Comparison of ENCODE assay signal across 16 cellular contexts in genomic region chrX:69080912-69081465, GRCh38.
DNase-seq lines count a peak whose midpoint lies in the region; ATAC-seq and TF ChIP-seq lines count a peak whose summit lies in the region.
"Had no signal": no experiment of that assay in that cellular context is flagged by ENCODE, and none has a peak within 500 bp of the region (broad histone marks: within the 10 kb centered on the region; RNA-seq: fewer than 3 reads in every experiment).

No MANE protein-coding gene starts in this region.

- POLR2A ChIA-PET in WTC11 (lab: Charles Lee) = no interaction called here

- no peak for ATAC-seq in natural killer cell treated with Interleukin-12 subunit alpha and Interleukin-12 subunit beta and Interleukin-15 and Interleukin-18, amount 100 ng/mL, for 72 hours
- ATAC-seq in natural killer cell = no peak
- ATAC-seq in WTC11 = peak; percentile 30; the same call in 1 of the 2 replicates
- ATAC-seq in HG02970 (IDR thresholded peaks at IDR 0.05; ENCODE audit: low FRiP score, unreplicated experiment) = no peak
- ATAC-seq: A549, SK-N-SH treated with all-trans-retinoic acid at 6 μM for 48 hours had no signal

- H3K27ac Mint-ChIP-seq in natural killer cell treated with Interleukin-12 subunit alpha and Interleukin-12 subunit beta and Interleukin-15 and Interleukin-18, amount 100 ng/mL, for 72 hours = no peak overlapping the region
- H3K27ac Mint-ChIP-seq in natural killer cell = no peak overlapping the region
- H3K27ac Mint-ChIP-seq in WTC11 = no peak overlapping the region

- H3K36me3 Mint-ChIP-seq in natural killer cell treated with Interleukin-12 subunit alpha and Interleukin-12 subunit beta and Interleukin-15 and Interleukin-18, amount 100 ng/mL, for 72 hours = no peaks in the 10 kb centered on the region
- H3K36me3 Mint-ChIP-seq in natural killer cell (no peaks in the 10 kb centered on the region), WTC11 (no peaks in the 10 kb centered on the region)

- CTCF ChIA-PET in WTC11 (lab: Charles Lee) = interaction anchor here (1.5 to 1.7 kb wide), 3 partner anchors 13 to 307 kb away, joined by 4 to 10 read pairs (median 5); no protein-coding TSS in a partner anchor

- peak; percentile 18 for DNase-seq in natural killer cell treated with Interleukin-12 subunit alpha and Interleukin-12 subunit beta and Interleukin-15 and Interleukin-18, amount 100 ng/mL, for 72 hours (ENCODE audit: low spot score)
- DNase-seq in natural killer cell = no peak
- DNase-seq in WTC11 (ENCODE audit: low spot score) = no peak
- peak; percentile 67 for DNase-seq in posterior vena cava (ENCODE audit: low spot score)
- no peak for DNase-seq in GF-D8 (lab: John Stamatoyannopoulos, UW)
- DNase-seq in DMS153 (lab: John Stamatoyannopoulos, UW) = no peak
- DNase-seq: COR-L47, EL, Karpas-422, MG63, NCI-H1092 treated with DMSO at 0.1 percent for 48 hours, NCI-H187, SHP77 had no signal

- H3K4me3 Mint-ChIP-seq in natural killer cell treated with Interleukin-12 subunit alpha and Interleukin-12 subunit beta and Interleukin-15 and Interleukin-18, amount 100 ng/mL, for 72 hours = no peak overlapping the region
- H3K4me3 Mint-ChIP-seq in natural killer cell (no peak overlapping the region), WTC11 (no peak overlapping the region)

- no peaks in the 10 kb centered on the region for H3K4me1 Mint-ChIP-seq in natural killer cell treated with Interleukin-12 subunit alpha and Interleukin-12 subunit beta and Interleukin-15 and Interleukin-18, amount 100 ng/mL, for 72 hours (ENCODE audit: low read depth in 2 of 2)
- H3K4me1 Mint-ChIP-seq in natural killer cell = no peaks in the 10 kb centered on the region
- peaks cover 17% of the 10 kb centered on the region for H3K4me1 Mint-ChIP-seq in WTC11

- no peaks in the 10 kb centered on the region for H3K9me3 Mint-ChIP-seq in natural killer cell treated with Interleukin-12 subunit alpha and Interleukin-12 subunit beta and Interleukin-15 and Interleukin-18, amount 100 ng/mL, for 72 hours
- H3K9me3 Mint-ChIP-seq in natural killer cell = no peaks in the 10 kb centered on the region
- H3K9me3 Mint-ChIP-seq in WTC11 = no peaks in the 10 kb centered on the region

- H3K27me3 Mint-ChIP-seq in natural killer cell treated with Interleukin-12 subunit alpha and Interleukin-12 subunit beta and Interleukin-15 and Interleukin-18, amount 100 ng/mL, for 72 hours = peaks cover 0 to 5% of the 10 kb centered on the region in 2 donors
- no peaks in the 10 kb centered on the region for H3K27me3 Mint-ChIP-seq in natural killer cell (ENCODE audit: low read depth in 2 of 2)
- H3K27me3 Mint-ChIP-seq in WTC11 (ENCODE audit: low read depth) = 0 out of 2 replicates have a peak, but pooled peaks cover 2% of the 10 kb centered on the region

- intact Hi-C loops in natural killer cell (cut with micrococcal nuclease) (no loop called here), posterior vena cava (cut with DNase I) (loop anchor here in 1 of 2 donors (5.0 kb wide), 1 partner anchor 1254 kb away; no protein-coding TSS in a partner anchor)

- TF ChIP-seq CTCF in natural killer cell (IDR thresholded peaks at IDR 0.05) (no peak), WTC11 (IDR thresholded peaks at IDR 0.05) (no peak)

TF ChIP-seq in WTC11, 78 proteins besides CTCF, POLR2A, EP300 and RAD21:
- TF ChIP-seq MAX (CRISPR knock-in tag; IDR thresholded peaks at IDR 0.05) = no peak
- TF ChIP-seq SMAD4 (CRISPR knock-in tag; IDR thresholded peaks at IDR 0.05) = no peak
- TF ChIP-seq JUN (CRISPR knock-in tag; IDR thresholded peaks at IDR 0.05) = no peak
- no peak for TF ChIP-seq FOXP4 (CRISPR knock-in tag; IDR thresholded peaks at IDR 0.05)
- TF ChIP-seq GTF2I (CRISPR knock-in tag; conservative IDR thresholded peaks at IDR 0.05) = no peak
- no peak for TF ChIP-seq E2F5 (CRISPR knock-in tag; IDR thresholded peaks at IDR 0.05)
- no peak for TF ChIP-seq IRF1 (CRISPR knock-in tag; IDR thresholded peaks at IDR 0.05)
- no peak for TF ChIP-seq ZSCAN18 (CRISPR knock-in tag; IDR thresholded peaks at IDR 0.05)

Comparison
In these comparisons a context has a peak if more than half of its experiments do, and no peak if none do; other contexts are left out.
1. DNase-seq: peak in natural killer cell treated with Interleukin-12 subunit alpha and Interleukin-12 subunit beta and Interleukin-15 and Interleukin-18, amount 100 ng/mL, for 72 hours (single experiment) and posterior vena cava (single experiment); none in natural killer cell (single experiment), WTC11 (single experiment), GF-D8 (single experiment) and DMS153 (single experiment).